In genomic region chr1:165829888-165830287, GRCh38 we compare ENCODE assay signal across 11 cellular contexts. TPM values are rescaled to one million over a fixed set of nuclear protein-coding genes. Genes with fewer than 3 reads are reported as not detected.
DNase-seq lines count a peak whose midpoint lies in the region; ATAC-seq, FAIRE-seq and TF ChIP-seq lines count a peak whose summit lies in the region.
"Had no signal": no experiment of that assay in that cellular context is flagged by ENCODE, and none has a peak within 500 bp of the region (broad histone marks: within the 10 kb centered on the region; RNA-seq: fewer than 3 reads in every experiment).

No MANE protein-coding gene starts in this region.

- WGBS in H1 (ENCODE audit: extremely low coverage in 1 of 2, insufficient coverage in 1 of 2, insufficient read length in 1 of 2, insufficient replicate concordance in 2 of 2, low coverage in 1 of 2, low lambda C conversion rate in 2 of 2, missing lambda C conversion rate in 1 of 2), 2 experiments, result 100% methylated on average over 4 of the region's 4 CpGs; no CpG with 5 or more reads in 1 of the 2 experiments

- no peak overlapping the region for H3K56ac ChIP-seq in H1 (replicated peaks; ENCODE audit: insufficient read length, low read depth, low read length)

- H3K9me3 Mint-ChIP-seq in activated CD4-positive, alpha-beta T cell treated with anti-CD3 and anti-CD28 coated beads for 36 hours (ENCODE audit: low read depth), result no peaks in the 10 kb centered on the region

- peaks cover 5% of the 10 kb centered on the region for H3K79me1 ChIP-seq in H1 (ENCODE audit: low read depth, low read length)

- H2AK5ac ChIP-seq in H1 (ENCODE audit: low read depth, low read length), result peak overlapping the region; percentile 70; the same call in 1 of the 2 replicates

- no peak for TF ChIP-seq RAD21 in H1 (IDR thresholded peaks at IDR 0.05 in 1 of 2, conservative IDR thresholded peaks at IDR 0.05 in 1 of 2; ENCODE audit: low read depth in 2 of 2, low read length in 2 of 2)

- no peak overlapping the region for H3K27ac Mint-ChIP-seq in activated CD4-positive, alpha-beta T cell treated with anti-CD3 and anti-CD28 coated beads for 36 hours

- H2BK20ac ChIP-seq in H1 (ENCODE audit: low read length), result no peak overlapping the region

- no peak overlapping the region for H3K18ac ChIP-seq in H1 (ENCODE audit: extremely low read depth, low read length)

- no peak for DNase-seq in activated CD4-positive, alpha-beta T cell treated with anti-CD3 and anti-CD28 coated beads for 36 hours
- no peak for DNase-seq in activated CD4-positive, alpha-beta T cell treated with anti-CD3 and anti-CD28 coated beads for 48 hours
- DNase-seq in MG63 (no peak), H1 (ENCODE audit: low read depth in 1 of 2, low spot score in 2 of 2) (no peak), retinal pigment epithelial cell (ENCODE audit: low read depth) (no peak), NCI-H774 (lab: John Stamatoyannopoulos, UW) (no peak), NCI-H1694 (lab: John Stamatoyannopoulos, UW) (no peak)
- DNase-seq in activated CD4-positive, alpha-beta T cell treated with anti-CD3 and anti-CD28 coated beads, Interleukin-2, amount 50 U/mL, for 48 hours, result no peak
- DNase-seq: dorsolateral prefrontal cortex, NCI-H187 treated with DMSO at 0.1 percent for 48 hours had no signal

- no peaks in the 10 kb centered on the region for H3K27me3 Mint-ChIP-seq in activated CD4-positive, alpha-beta T cell treated with anti-CD3 and anti-CD28 coated beads for 36 hours

- H3K4me3 Mint-ChIP-seq in activated CD4-positive, alpha-beta T cell treated with anti-CD3 and anti-CD28 coated beads for 36 hours, result peak overlapping the region; percentile 96

- peak overlapping the region; percentile 55; the same call in 1 of the 2 replicates for H2BK12ac ChIP-seq in H1 (ENCODE audit: low read depth, low read length)

- H3K27me3 ChIP-seq in MG63 (no peaks in the 10 kb centered on the region), H1 (replicated peaks in 1 of 4; ENCODE audit: control insufficient read depth in 3 of 4, extremely low read depth in 1 of 4, insufficient read depth in 3 of 4, low read length in 3 of 4) (no peaks in the 10 kb centered on the region)
- H3K27me3 ChIP-seq: dorsolateral prefrontal cortex had no signal

- TF ChIP-seq CTCF in H1 (IDR thresholded peaks at IDR 0.05; ENCODE audit: control extremely low read depth in 1 of 3, insufficient read depth in 1 of 3, low read depth in 1 of 3, low read length in 3 of 3) (no peak), retinal pigment epithelial cell (conservative IDR thresholded peaks at IDR 0.05; ENCODE audit: low read depth, low read length) (no peak)

- H4K8ac ChIP-seq in H1 (ENCODE audit: extremely low read depth, insufficient read depth, low read length), result no peak overlapping the region

- CTCF ChIA-PET in activated CD4-positive, alpha-beta T cell treated with anti-CD3 and anti-CD28 coated beads for 36 hours (lab: Charles Lee), result interaction anchor here (0.6 to 1.4 kb wide), 5 partner anchors 14 to 237 kb away, joined by 3 to 4 read pairs (median 3); no protein-coding TSS in a partner anchor
- CTCF ChIA-PET in H1 (lab: Charles Lee; ENCODE audit: partially characterized antibody), result interaction anchor here (0.6 to 2.1 kb wide), 7 partner anchors 14 to 1083 kb away, joined by 3 to 7 read pairs (median 5); partner anchors contain the start of gene TMCO1

- H4K20me1 ChIP-seq in H1 (replicated peaks in 1 of 2; ENCODE audit: control insufficient read depth in 1 of 2, insufficient read depth in 2 of 2, low read length in 2 of 2), result peaks cover 17 to 19% of the 10 kb centered on the region in 2 experiments

- H3K4me1 Mint-ChIP-seq in activated CD4-positive, alpha-beta T cell treated with anti-CD3 and anti-CD28 coated beads for 36 hours, result peaks cover 15% of the 10 kb centered on the region

- H4K5ac ChIP-seq in H1 (ENCODE audit: insufficient read length, low read depth, low read length), result no peak overlapping the region

- no peak overlapping the region for H3K14ac ChIP-seq in H1 (ENCODE audit: insufficient read length)

- H3K36me3 Mint-ChIP-seq in activated CD4-positive, alpha-beta T cell treated with anti-CD3 and anti-CD28 coated beads for 36 hours (ENCODE audit: low read depth), result peaks cover 17% of the 10 kb centered on the region

- peaks cover 13% of the 10 kb centered on the region for H3K36me3 ChIP-seq in MG63
- H3K36me3 ChIP-seq in H1 (ENCODE audit: control insufficient read depth in 2 of 4, insufficient read depth in 4 of 4, low read length in 3 of 4), result no peaks in the 10 kb centered on the region

- peaks cover 4% of the 10 kb centered on the region; the same call in 1 of the 2 replicates for H3K23me2 ChIP-seq in H1 (ENCODE audit: low read depth, low read length)

- POLR2A ChIA-PET in activated CD4-positive, alpha-beta T cell treated with anti-CD3 and anti-CD28 coated beads for 36 hours (lab: Charles Lee), result interaction anchor here (0.7 to 1.1 kb wide), 2 partner anchors 58 to 199 kb away, joined by 4 to 9 read pairs; partner anchors contain the start of gene MGST3
- POLR2A ChIA-PET in H1 (lab: Charles Lee; ENCODE audit: partially characterized antibody), result interaction anchor here (0.6 to 7.3 kb wide), 19 partner anchors 9 to 649 kb away, joined by 3 to 114 read pairs (median 5); partner anchors contain the start of genes ALDH9A1 and TMCO1

- no peak for ATAC-seq in activated CD4-positive, alpha-beta T cell treated with anti-CD3 and anti-CD28 coated beads for 36 hours

- no peak for TF ChIP-seq POLR2A in H1 (IDR thresholded peaks at IDR 0.05; ENCODE audit: control extremely low read depth in 1 of 2, low read depth in 2 of 2, low read length in 2 of 2)

- H2BK15ac ChIP-seq in H1 (ENCODE audit: low read length), result no peak overlapping the region

- H3K9me3 ChIP-seq in MG63 (no peaks in the 10 kb centered on the region), H1 (ENCODE audit: insufficient read depth in 2 of 2, low read depth in 1 of 2, low read length in 1 of 2) (no peaks in the 10 kb centered on the region)

- H3K4me3 ChIP-seq in MG63 (peak overlapping the region; percentile 83), H1 (ENCODE audit: extremely low read depth in 1 of 4, insufficient read depth in 2 of 4, low read depth in 3 of 4, low read length in 4 of 4) (peak overlapping the region in 2 of 4 experiments; percentile 89 to 96; a peak in 4 of 8 replicates), retinal pigment epithelial cell (ENCODE audit: low read length) (peak overlapping the region; percentile 87)

- H3K4me2 ChIP-seq in H1 (ENCODE audit: insufficient read depth in 1 of 2, low read depth in 2 of 2, low read length in 2 of 2), result peak overlapping the region; percentile 80 to 81

- no peak overlapping the region; the same call in 1 of the 2 replicates for H2BK5ac ChIP-seq in H1 (ENCODE audit: low read depth, low read length)

- intact Hi-C loops in activated CD4-positive, alpha-beta T cell treated with anti-CD3 and anti-CD28 coated beads for 36 hours (cut with DNase I, micrococcal nuclease), result loop anchor here (5.0 kb wide), 5 partner anchors 42 to 662 kb away; partner anchors contain the start of genes ALDH9A1 (in 1 of the 2) and FAM78B (in 1 of the 2)

- H3K4ac ChIP-seq in H1 (replicated peaks; ENCODE audit: insufficient read length, low read depth, low read length), result no peak overlapping the region

- H3K23ac ChIP-seq in H1 (ENCODE audit: insufficient read length), result no peak overlapping the region

- no peak for FAIRE-seq in H1 (lab: Jason Lieb, UNC)
- FAIRE-seq: islet of Langerhans had no signal

- H3K9ac ChIP-seq in H1 (replicated peaks in 1 of 4; ENCODE audit: extremely low read depth in 1 of 4, low read depth in 3 of 4, low read length in 3 of 4), result peak overlapping the region in 1 of 4 experiments; percentile 96; a peak in 1 of 7 replicates

- H4K91ac ChIP-seq in H1 (replicated peaks; ENCODE audit: insufficient read length, low read length), result no peak overlapping the region

- TF ChIP-seq EP300 in H1 (IDR thresholded peaks at IDR 0.05; ENCODE audit: borderline replicate concordance in 1 of 2, low read depth in 2 of 2, low read length in 2 of 2), result no peak

- H2AFZ ChIP-seq in H1 (ENCODE audit: low read length), result no peak overlapping the region

- no peak overlapping the region for H2BK120ac ChIP-seq in H1 (replicated peaks; ENCODE audit: low read depth, low read length)

- no peak overlapping the region for H3K27ac ChIP-seq in H1 (ENCODE audit: low read depth, low read length)

- H3K4me1 ChIP-seq in H1 (replicated peaks in 1 of 4; ENCODE audit: control insufficient read depth in 3 of 4, insufficient read depth in 4 of 4, low read length in 3 of 4), result peaks cover 8 to 17% (median 15%) of the 10 kb centered on the region in 4 experiments

- H3K79me2 ChIP-seq in H1 (ENCODE audit: control insufficient read depth in 1 of 2, insufficient read depth in 2 of 2, low read length in 2 of 2), result peaks cover 51 to 69% of the 10 kb centered on the region in 2 experiments

TF ChIP-seq in H1, 55 proteins besides CTCF, POLR2A, EP300 and RAD21 (continues in another document):
- TF ChIP-seq KDM1A (IDR thresholded peaks at IDR 0.05; ENCODE audit: borderline replicate concordance, low read length), result no peak
- TF ChIP-seq JUND (IDR thresholded peaks at IDR 0.05; ENCODE audit: low read length), result no peak
- no peak for TF ChIP-seq TAF1 (IDR thresholded peaks at IDR 0.05; ENCODE audit: low read depth, low read length)
- no peak for TF ChIP-seq SP1 (IDR thresholded peaks at IDR 0.05; ENCODE audit: low read depth, low read length)
- TF ChIP-seq RBBP5 (IDR thresholded peaks at IDR 0.05; ENCODE audit: borderline replicate concordance, low read depth, low read length), result no peak
- no peak for TF ChIP-seq HDAC2 (IDR thresholded peaks at IDR 0.05; ENCODE audit: borderline replicate concordance in 1 of 2, low read depth in 2 of 2, low read length in 2 of 2)
- no peak for TF ChIP-seq CEBPB (IDR thresholded peaks at IDR 0.05; ENCODE audit: low read depth, low read length)
- TF ChIP-seq JUN (IDR thresholded peaks at IDR 0.05; ENCODE audit: low read depth, low read length), result no peak
- TF ChIP-seq SUZ12 (IDR thresholded peaks at IDR 0.05; ENCODE audit: low read length), result no peak
- TF ChIP-seq SP4 (IDR thresholded peaks at IDR 0.05; ENCODE audit: low read length), result no peak
- no peak for TF ChIP-seq RFX5 (IDR thresholded peaks at IDR 0.05; ENCODE audit: borderline replicate concordance, low read depth, low read length)

RNA-seq across cellular contexts. Expression of gene UCK2, which starts 2.5 kb away (rescaled TPM):
- total RNA-seq in activated CD4-positive, alpha-beta T cell treated with anti-CD3 and anti-CD28 coated beads for 36 hours, result 10 to 100 TPM; 69.4 to 81.5 TPM
- 75.8 and 130 TPM in 2 replicates for total RNA-seq in MG63 (2014; rRNA removed; shearing (Covaris generic); ENCODE audit: low replicate concordance)
- 102 and 103 TPM in 2 replicates for total RNA-seq in H1 (2021; fragmentation: NEBNext Ultra II Directional; extraction: Animal tissue kit (Norgen Biotek cat#: 25700))
- 105 and 109 TPM in 2 replicates for polyA plus RNA-seq in H1 (2011; rRNA removed)
- 93.3 TPM for polyA plus RNA-seq in H1 (2011; cell fraction: cytosol; rRNA removed)
- polyA plus RNA-seq in H1 (2011; cell fraction: nucleus; rRNA removed), result 78.4 TPM
- 77.5 to 83.9 TPM (median 80.6 TPM) in 4 replicates for polyA plus RNA-seq in H1 (2012, experiment 1 of 2)
- polyA plus RNA-seq in H1 (2012, experiment 2 of 2), result 67.8 TPM
- 69.1 TPM for polyA plus RNA-seq in H1 (2013, experiment 1 of 2)
- 71.6 TPM for polyA plus RNA-seq in H1 (2013, experiment 2 of 2)
- 124 and 144 TPM in 2 replicates for polyA minus RNA-seq in H1 (2011; rRNA and poly(A)+ RNA removed)
- 73.4 TPM for polyA minus RNA-seq in H1 (2011; cell fraction: cytosol; rRNA and poly(A)+ RNA removed)
- polyA minus RNA-seq in H1 (2011; cell fraction: nucleus; rRNA and poly(A)+ RNA removed), result 64.7 TPM
